ENCODE assay signal across 11 cellular contexts in the genomic region with DNA sequence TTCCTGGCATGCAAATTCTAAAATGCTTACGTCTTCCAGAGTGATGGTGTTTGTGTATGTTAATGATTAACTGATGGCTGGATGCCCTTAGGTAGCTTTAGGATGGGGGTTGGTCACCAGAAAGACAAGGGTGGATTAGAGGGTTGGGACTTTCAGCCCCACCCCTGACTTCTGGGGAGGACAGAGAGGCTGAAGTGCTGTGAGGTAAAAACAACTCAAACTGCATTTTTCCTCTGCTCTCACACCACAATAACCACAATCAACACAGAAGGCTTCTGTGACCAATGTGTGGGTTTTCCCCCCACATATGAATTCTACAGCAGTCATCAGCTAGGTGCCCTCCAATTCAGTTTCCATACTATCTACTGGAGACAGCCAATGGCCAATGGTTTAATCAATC. TPM values are rescaled to one million over a fixed set of nuclear protein-coding genes. Genes with fewer than 3 reads are reported as not detected.
DNase-seq lines count a peak whose midpoint lies in the region; ATAC-seq lines count a peak whose summit lies in the region.
"Had no signal": no experiment of that assay in that cellular context is flagged by ENCODE, and none has a peak within 500 bp of the region (broad histone marks: within the 10 kb centered on the region; RNA-seq: fewer than 3 reads in every experiment).

No MANE protein-coding gene starts in this region.

- POLR2A ChIA-PET in activated CD8-positive, alpha-beta T cell treated with anti-CD3 and anti-CD28 coated beads, Interleukin-2, amount 10 ng/mL, durations not matched to agents 7 days and 5 days (lab: Charles Lee), result no interaction called here

- H3K27ac Mint-ChIP-seq in activated CD8-positive, alpha-beta T cell treated with anti-CD3 and anti-CD28 coated beads, Interleukin-2, amount 10 ng/mL, durations not matched to agents 7 days and 5 days, result no peak overlapping the region

- H3K27me3 Mint-ChIP-seq in activated CD8-positive, alpha-beta T cell treated with anti-CD3 and anti-CD28 coated beads, Interleukin-2, amount 10 ng/mL, durations not matched to agents 7 days and 5 days (ENCODE audit: low read depth), result peaks cover 25% of the 10 kb centered on the region

- ATAC-seq in GM18499 (IDR thresholded peaks at IDR 0.05; ENCODE audit: insufficient read depth, unreplicated experiment), result peak; percentile 83
- ATAC-seq in GM21381 (IDR thresholded peaks at IDR 0.05; ENCODE audit: unreplicated experiment), result peak; percentile 87
- peak; percentile 94 for ATAC-seq in HG03108 (IDR thresholded peaks at IDR 0.05; ENCODE audit: unreplicated experiment)
- peak; percentile 30 for ATAC-seq in activated CD8-positive, alpha-beta T cell treated with anti-CD3 and anti-CD28 coated beads, Interleukin-2, amount 10 ng/mL, durations not matched to agents 7 days and 5 days

- no peaks in the 10 kb centered on the region for H3K36me3 Mint-ChIP-seq in activated CD8-positive, alpha-beta T cell treated with anti-CD3 and anti-CD28 coated beads, Interleukin-2, amount 10 ng/mL, durations not matched to agents 7 days and 5 days (ENCODE audit: low read depth)

- DNase-seq in activated CD8-positive, alpha-beta T cell treated with anti-CD3 and anti-CD28 coated beads, Interleukin-2, amount 10 ng/mL, durations not matched to agents 7 days and 5 days, result no peak
- DNase-seq in activated CD4-positive, CD25-positive, alpha-beta regulatory T cell (lab: John Stamatoyannopoulos, UW), result no peak
- DNase-seq in amygdala (lab: John Stamatoyannopoulos, UW) (no peak), GM19240 (ENCODE audit: insufficient read length, low spot score) (no peak), pons (ENCODE audit: low spot score) (no peak)
- DNase-seq: activated CD4-positive, alpha-beta T cell treated with anti-CD3 and anti-CD28 coated beads, Interleukin-2, amount 50 U/mL, for 1 hour; DMS153; NK-92 treated with Interleukin-12 subunit alpha and Interleukin-12 subunit beta, amount 100 ng/mL, for 24 hours had no signal

- peaks cover 11% of the 10 kb centered on the region for H3K4me1 Mint-ChIP-seq in activated CD8-positive, alpha-beta T cell treated with anti-CD3 and anti-CD28 coated beads, Interleukin-2, amount 10 ng/mL, durations not matched to agents 7 days and 5 days (ENCODE audit: low read depth)

- no peaks in the 10 kb centered on the region for H3K9me3 Mint-ChIP-seq in activated CD8-positive, alpha-beta T cell treated with anti-CD3 and anti-CD28 coated beads, Interleukin-2, amount 10 ng/mL, durations not matched to agents 7 days and 5 days (ENCODE audit: insufficient read depth)

- CTCF ChIA-PET in activated CD8-positive, alpha-beta T cell treated with anti-CD3 and anti-CD28 coated beads, Interleukin-2, amount 10 ng/mL, durations not matched to agents 7 days and 5 days (lab: Charles Lee), result no interaction called here

- H3K4me3 Mint-ChIP-seq in activated CD8-positive, alpha-beta T cell treated with anti-CD3 and anti-CD28 coated beads, Interleukin-2, amount 10 ng/mL, durations not matched to agents 7 days and 5 days, result no peak overlapping the region

RNA-seq across cellular contexts. Expression of a gene that starts 18.7 kb away (rescaled TPM):
- not detected for total RNA-seq in activated CD8-positive, alpha-beta T cell treated with anti-CD3 and anti-CD28 coated beads, Interleukin-2, amount 10 ng/mL, durations not matched to agents 7 days and 5 days

Comparison
In these comparisons a context has a peak if more than half of its experiments do, and no peak if none do; other contexts are left out.
1. ATAC-seq: peak in every context shown above with its lines; median percentile 94 in HG03108; 87 in GM21381; 83 in GM18499; 30 in activated CD8-positive, alpha-beta T cell treated with anti-CD3 and anti-CD28 coated beads, Interleukin-2, amount 10 ng/mL, durations not matched to agents 7 days and 5 days.